In the genomic region with DNA sequence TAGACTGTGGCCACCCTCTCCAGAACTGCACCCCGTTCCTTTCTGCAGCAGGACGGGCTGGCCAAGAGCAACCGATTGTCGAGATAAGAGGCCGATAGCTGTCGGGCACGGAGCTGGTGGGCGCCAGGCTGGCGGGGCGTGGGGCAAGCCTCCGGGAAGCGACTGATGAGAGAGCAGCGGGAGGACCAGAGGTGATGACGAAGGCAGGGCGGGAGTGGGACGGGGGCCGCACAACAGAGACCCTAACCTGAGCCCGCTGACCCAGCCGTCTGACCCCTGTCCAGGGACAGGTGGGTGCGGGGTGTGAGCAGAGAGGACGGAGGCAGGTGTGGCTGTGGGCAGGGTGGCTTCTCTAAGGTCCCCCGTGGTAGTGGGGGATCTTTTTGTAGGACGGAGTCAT, we compare ENCODE assay signal across 10 cellular contexts. TPM values are rescaled to one million over a fixed set of nuclear protein-coding genes. Genes with fewer than 3 reads are reported as not detected.
DNase-seq lines count a peak whose midpoint lies in the region; ATAC-seq, FAIRE-seq and TF ChIP-seq lines count a peak whose summit lies in the region.
"Had no signal": no experiment of that assay in that cellular context is flagged by ENCODE, and none has a peak within 500 bp of the region (broad histone marks: within the 10 kb centered on the region; RNA-seq: fewer than 3 reads in every experiment).

No MANE protein-coding gene starts in this region.

- peaks cover 4% of the 10 kb centered on the region for H3K4me1 ChIP-seq in CD8-positive, alpha-beta T cell (ENCODE audit: insufficient read depth, low read length)
- no peaks in the 10 kb centered on the region for H3K4me1 ChIP-seq in pancreas

- CTCF ChIA-PET in CD8-positive, alpha-beta T cell (lab: Charles Lee) = interaction anchor here (0.6 to 1.3 kb wide), 2 partner anchors 10 to 14 kb away, joined by 3 read pairs; no protein-coding TSS in a partner anchor

- intact Hi-C loops in CD8-positive, alpha-beta T cell (cut with DNase I, micrococcal nuclease) = loop anchor here (2.0 to 5.0 kb wide), 2 partner anchors 46 to 190 kb away; a partner anchor contains a TSS
- intact Hi-C loops in pancreas (cut with DNase I) = no loop called here

- H3K27me3 ChIP-seq in CD8-positive, alpha-beta T cell (ENCODE audit: insufficient read depth, low read length) = no peaks in the 10 kb centered on the region
- H3K27me3 ChIP-seq in pancreas = no peaks in the 10 kb centered on the region

- H3K9me3 ChIP-seq in CD8-positive, alpha-beta T cell (ENCODE audit: low read length) = no peaks in the 10 kb centered on the region
- no peaks in the 10 kb centered on the region for H3K9me3 ChIP-seq in pancreas
- H3K9me3 ChIP-seq: upper lobe of left lung had no signal

- no peaks in the 10 kb centered on the region for H3K27me3 Mint-ChIP-seq in CD8-positive, alpha-beta T cell (ENCODE audit: low read depth)
- H3K27me3 Mint-ChIP-seq in central memory CD8-positive, alpha-beta T cell = no peaks in the 10 kb centered on the region

- H3K4me3 ChIP-seq in CD8-positive, alpha-beta T cell (ENCODE audit: low read depth, low read length) = peak overlapping the region; percentile 83
- peak overlapping the region; percentile 50 for H3K4me3 ChIP-seq in Jurkat, Clone E6-1 (ENCODE audit: low read length)
- H3K4me3 ChIP-seq in pancreas = peak overlapping the region in 1 of 4 donors; percentile 67

- ATAC-seq in CD8-positive, alpha-beta T cell = peak; percentile 1
- ATAC-seq in central memory CD8-positive, alpha-beta T cell (replicated peaks; ENCODE audit: extremely low read depth, poor library complexity, severe bottlenecking) = no peak
- ATAC-seq in pancreas = peak in 1 of 4 donors; percentile 9

- no peaks in the 10 kb centered on the region for H3K36me3 Mint-ChIP-seq in CD8-positive, alpha-beta T cell
- peaks cover 2% of the 10 kb centered on the region for H3K36me3 Mint-ChIP-seq in central memory CD8-positive, alpha-beta T cell (ENCODE audit: insufficient read depth)

- peak overlapping the region; percentile 70 for H3K27ac ChIP-seq in CD8-positive, alpha-beta T cell (ENCODE audit: low read depth, low read length)
- H3K27ac ChIP-seq in pancreas = peak overlapping the region in 2 of 4 donors; percentile 62 to 78

- no peak for FAIRE-seq in pancreas (lab: Jason Lieb, UNC)
- FAIRE-seq: keratinocyte had no signal

- TF ChIP-seq CTCF in CD8-positive, alpha-beta T cell (IDR thresholded peaks at IDR 0.05) = no peak
- no peak for TF ChIP-seq CTCF in pancreas (IDR thresholded peaks at IDR 0.05)

- H3K36me3 ChIP-seq in CD8-positive, alpha-beta T cell (ENCODE audit: insufficient read depth, low read length) = no peaks in the 10 kb centered on the region
- H3K36me3 ChIP-seq in pancreas = no peaks in the 10 kb centered on the region
- H3K36me3 ChIP-seq: upper lobe of left lung had no signal

- H3K4me1 Mint-ChIP-seq in CD8-positive, alpha-beta T cell (ENCODE audit: low read depth) = peaks cover 6% of the 10 kb centered on the region
- peaks cover 7% of the 10 kb centered on the region for H3K4me1 Mint-ChIP-seq in central memory CD8-positive, alpha-beta T cell

- DNase-seq in CD8-positive, alpha-beta T cell = no peak
- DNase-seq in Jurkat, Clone E6-1 (ENCODE audit: low read depth, low spot score) = no peak
- no peak for DNase-seq in central memory CD8-positive, alpha-beta T cell (ENCODE audit: low spot score in 2 of 2)
- peak in 4 of 6 donors; percentile 21 to 79 (median 54) for DNase-seq in pancreas
- no peak for DNase-seq in effector CD4-positive, alpha-beta T cell
- no peak for DNase-seq in NCI-H2171 treated with DMSO at 0.1 percent for 48 hours (lab: John Stamatoyannopoulos, UW)
- DNase-seq in SW480 (ENCODE audit: low spot score) = no peak
- no peak for DNase-seq in mesenteric fat pad (ENCODE audit: low spot score)

- peak overlapping the region; percentile 57 for H3K27ac Mint-ChIP-seq in CD8-positive, alpha-beta T cell
- H3K27ac Mint-ChIP-seq in central memory CD8-positive, alpha-beta T cell (ENCODE audit: low read depth) = peak overlapping the region; percentile 86

- WGBS in pancreas, 2 donors = 50 to 60% methylated on average over 23 of the region's 23 CpGs

- POLR2A ChIA-PET in CD8-positive, alpha-beta T cell (lab: Charles Lee) = interaction anchor here (1.8 kb wide), 1 partner anchor 120 kb away, joined by 5 read pairs; no protein-coding TSS in a partner anchor

- H3K4me3 Mint-ChIP-seq in CD8-positive, alpha-beta T cell = peak overlapping the region; percentile 75
- H3K4me3 Mint-ChIP-seq in central memory CD8-positive, alpha-beta T cell = peak overlapping the region; percentile 76

- H3K9me3 Mint-ChIP-seq in CD8-positive, alpha-beta T cell = no peaks in the 10 kb centered on the region
- no peaks in the 10 kb centered on the region for H3K9me3 Mint-ChIP-seq in central memory CD8-positive, alpha-beta T cell

RNA-seq across cellular contexts. Expression of a gene that starts 7.3 kb away (rescaled TPM):
- total RNA-seq in CD8-positive, alpha-beta T cell = under 1 TPM; 0.19 to 0.31 TPM
- polyA plus RNA-seq in Jurkat, Clone E6-1 (2012; ENCODE audit: insufficient read depth, insufficient read length) = 19.9 TPM
- total RNA-seq in pancreas = 10 to 100 TPM; 44.2 to 77.6 (median 62.0) TPM
- 100 to 1,000 TPM in 1 of 2 donors, 10 to 100 TPM in 1; 77.0 to 215 TPM for polyA plus RNA-seq in pancreas
- total RNA-seq in mesenteric fat pad = 1.4 TPM

Comparison
In these comparisons a context has a peak if more than half of its experiments do, and no peak if none do; other contexts are left out.
1. DNase-seq: peak in pancreas (4 of 6); none in CD8-positive, alpha-beta T cell (0 of 7), Jurkat, Clone E6-1 (single experiment), central memory CD8-positive, alpha-beta T cell (0 of 2), effector CD4-positive, alpha-beta T cell (single experiment), NCI-H2171 treated with DMSO at 0.1 percent for 48 hours (single experiment), SW480 (single experiment) and mesenteric fat pad (single experiment).
2. RNA of a gene that starts 7.3 kb away (total RNA-seq): 44.2 to 77.6 TPM in pancreas; 1.4 TPM in mesenteric fat pad (single experiment) and 0.19 to 0.31 TPM in CD8-positive, alpha-beta T cell; every median in the first group is over 10 times any median in the second.
3. intact Hi-C loops: an anchor here in CD8-positive, alpha-beta T cell (2.0 to 5.0 kb wide); none called in pancreas.